29 cellular contexts compared by ENCODE assay signal in genomic region chr14:72527591-72527990, GRCh38.
"Had no signal": no experiment of that assay in that cellular context is flagged by ENCODE, and none has a peak within 500 bp of the region (broad histone marks: within the 10 kb centered on the region; RNA-seq: fewer than 3 reads in every experiment).

No MANE protein-coding gene starts in this region.

- H3K27me3 ChIP-seq: adrenal gland, body of pancreas, breast epithelium, SJCRH30 had no signal

- H3K9me3 ChIP-seq: adrenal gland, body of pancreas, SJCRH30 had no signal

- H3K9me3 Mint-ChIP-seq: activated CD8-positive, alpha-beta T cell treated with anti-CD3 and anti-CD28 coated beads for 36 hours; activated T-helper 17 cell treated with anti-CD3 and anti-CD28 coated beads, Interleukin-2, amount 50 U/mL, for 72 hours had no signal

- H3K4me1 ChIP-seq: body of pancreas, SJCRH30 had no signal

- ATAC-seq: activated CD8-positive, alpha-beta T cell treated with anti-CD3 and anti-CD28 coated beads for 36 hours; activated naive CD4-positive, alpha-beta T cell treated with anti-CD3 and anti-CD28 coated beads, Interleukin-2, amount 50 U/mL, for 72 hours; activated T-helper 17 cell treated with anti-CD3 and anti-CD28 coated beads, Interleukin-2, amount 50 U/mL, for 72 hours; body of pancreas; Panc1 had no signal

- H3K36me3 ChIP-seq: adrenal gland, breast epithelium, SJCRH30, WERI-Rb-1 had no signal

- H3K4me3 Mint-ChIP-seq: activated CD8-positive, alpha-beta T cell treated with anti-CD3 and anti-CD28 coated beads for 36 hours; activated T-cell treated with anti-CD3 and anti-CD28 coated beads, Interleukin-2, amount 50 U/mL, for 72 hours; activated T-helper 17 cell treated with anti-CD3 and anti-CD28 coated beads, Interleukin-2, amount 50 U/mL, for 72 hours had no signal

- DNase-seq: activated CD4-positive, alpha-beta T cell treated with anti-CD3 and anti-CD28 coated beads, Interleukin-2, amount 10 ng/mL, durations not matched to agents 24 days and 14 days; activated CD4-positive, alpha-beta T cell treated with anti-CD3 and anti-CD28 coated beads, Interleukin-2, amount 50 U/mL, for 4 hours; activated CD4-positive, CD25-positive, alpha-beta regulatory T cell; activated CD8-positive, alpha-beta T cell treated with anti-CD3 and anti-CD28 coated beads for 36 hours; activated effector memory CD4-positive, alpha-beta T cell treated with anti-CD3 and anti-CD28 coated beads, Interleukin-2, amount 50 U/mL, for 16 hours; activated naive CD4-positive, alpha-beta T cell; activated T-cell treated with anti-CD3 and anti-CD28 coated beads, Interleukin-2, amount 50 U/mL, for 1 hour; activated T-cell treated with anti-CD3 and anti-CD28 coated beads, Interleukin-2, amount 50 U/mL, for 72 hours; adrenal gland; body of pancreas; cerebellar nuclear complex; NCI-H1092 treated with DMSO at 0.1 percent for 48 hours; NCI-H1417 treated with DMSO at 0.1 percent for 48 hours; NCI-H187 treated with DMSO at 0.1 percent for 48 hours; NCI-H2081; NCI-H2171 treated with DMSO at 0.1 percent for 48 hours; NCI-H2227 treated with DMSO at 0.1 percent for 48 hours; NCI-H446; NCI-H524; NCI-H69; NCI-H82; SHP77; SJCRH30; WERI-Rb-1 had no signal

- H3K36me3 Mint-ChIP-seq: activated naive CD4-positive, alpha-beta T cell treated with anti-CD3 and anti-CD28 coated beads, Interleukin-2, amount 50 U/mL, for 72 hours had no signal

- H3K27ac ChIP-seq: adrenal gland, body of pancreas, breast epithelium, SJCRH30, SK-N-MC, WERI-Rb-1 had no signal

- H3K27ac Mint-ChIP-seq: activated CD4-positive, alpha-beta T cell treated with anti-CD3 and anti-CD28 coated beads, Interleukin-2, amount 10 ng/mL, durations not matched to agents 24 days and 14 days; activated CD8-positive, alpha-beta T cell treated with anti-CD3 and anti-CD28 coated beads for 36 hours; activated naive CD4-positive, alpha-beta T cell treated with anti-CD3 and anti-CD28 coated beads, Interleukin-2, amount 50 U/mL, for 72 hours; activated T-cell treated with anti-CD3 and anti-CD28 coated beads, Interleukin-2, amount 50 U/mL, for 72 hours had no signal

- H3K4me3 ChIP-seq: adrenal gland, body of pancreas, breast epithelium, SJCRH30, SK-N-MC had no signal
